8 cellular contexts compared by ENCODE assay signal in the genomic region with DNA sequence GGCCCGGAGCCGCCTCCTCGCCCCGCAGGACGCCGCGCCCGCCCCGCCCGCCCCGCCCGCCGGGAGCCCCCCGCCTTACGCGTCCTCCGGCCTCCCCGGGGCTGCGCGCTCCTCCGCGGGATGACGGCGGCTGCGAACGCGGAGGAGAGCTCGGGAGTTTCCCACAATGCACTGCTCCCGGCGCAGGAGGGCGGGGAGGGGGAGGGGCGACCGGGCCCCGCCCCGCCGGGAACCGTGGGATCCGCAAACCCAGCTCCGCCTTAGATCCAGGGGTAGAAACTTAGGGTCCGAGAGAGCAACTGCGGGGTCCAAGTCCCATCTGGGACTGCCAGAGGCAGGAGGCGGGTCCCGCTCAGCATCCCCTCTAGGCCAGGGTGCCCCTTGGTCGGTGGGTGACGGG. TPM values are rescaled to one million over a fixed set of nuclear protein-coding genes. Genes with fewer than 3 reads are reported as not detected.
A peak's percentile ranks its signal among the peaks of the same experiment; 100 is the strongest.
DNase-seq lines count a peak whose midpoint lies in the region; ATAC-seq and TF ChIP-seq lines count a peak whose summit lies in the region.

Gene CEND1, minus strand, starts transcription at position 140 of the 400 bp plus-strand sequence. CDS start 1,514 bp downstream, outside the sequence.

- DNase-seq in CD1c-positive myeloid dendritic cell (ENCODE audit: extremely low spot score) (peak; percentile 44), LHCN-M2 (ENCODE audit: low read depth) (peak; percentile 48), left kidney (ENCODE audit: low read depth, low spot score) (peak; percentile 68), DMS79 (lab: John Stamatoyannopoulos, UW) (no peak), lower lobe of right lung (no peak)
- peak; percentile 43 for DNase-seq in activated naive CD4-positive, alpha-beta T cell treated with anti-CD3 and anti-CD28 coated beads, Interleukin-2, amount 50 U/mL, for 16 hours

- H3K4me1 ChIP-seq in lower lobe of right lung = peaks cover 7% of the 10 kb centered on the region

- no peak within 1 kb of the TSS for H3K27ac ChIP-seq in lower lobe of right lung

- ATAC-seq in HG02642 (IDR thresholded peaks at IDR 0.05; ENCODE audit: poor library complexity, unreplicated experiment) = no peak
- no peak for ATAC-seq in GM21528 (IDR thresholded peaks at IDR 0.05; ENCODE audit: low FRiP score, unreplicated experiment)
- no peak for ATAC-seq in lower lobe of right lung

- H3K36me3 ChIP-seq in lower lobe of right lung = peaks cover 20% of the 10 kb centered on the region

- intact Hi-C loops in lower lobe of right lung (cut with DNase I) = no loop called here

- no peak for TF ChIP-seq CTCF in lower lobe of right lung (IDR thresholded peaks at IDR 0.05)

- H3K4me3 ChIP-seq in lower lobe of right lung = no peak within 1 kb of the TSS

- H3K27me3 ChIP-seq in lower lobe of right lung (ENCODE audit: low read depth) = peaks cover 18% of the 10 kb centered on the region

- no peaks in the 10 kb centered on the region for H3K9me3 ChIP-seq in lower lobe of right lung

RNA-seq across cellular contexts. Expression of gene CEND1, which starts in this region (rescaled TPM):
- total RNA-seq in LHCN-M2 (2014; rRNA removed) (2.4 and 3.5 TPM in 2 replicates), lower lobe of right lung (not detected)
- 2.6 TPM for polyA plus RNA-seq in LHCN-M2 (2012)

Comparison
In these comparisons a context has a peak if more than half of its experiments do, and no peak if none do; other contexts are left out.
1. DNase-seq: peak in CD1c-positive myeloid dendritic cell (single experiment), LHCN-M2 (single experiment), activated naive CD4-positive, alpha-beta T cell treated with anti-CD3 and anti-CD28 coated beads, Interleukin-2, amount 50 U/mL, for 16 hours (single experiment) and left kidney (single experiment); none in DMS79 (single experiment) and lower lobe of right lung (single experiment).